In the genomic region with DNA sequence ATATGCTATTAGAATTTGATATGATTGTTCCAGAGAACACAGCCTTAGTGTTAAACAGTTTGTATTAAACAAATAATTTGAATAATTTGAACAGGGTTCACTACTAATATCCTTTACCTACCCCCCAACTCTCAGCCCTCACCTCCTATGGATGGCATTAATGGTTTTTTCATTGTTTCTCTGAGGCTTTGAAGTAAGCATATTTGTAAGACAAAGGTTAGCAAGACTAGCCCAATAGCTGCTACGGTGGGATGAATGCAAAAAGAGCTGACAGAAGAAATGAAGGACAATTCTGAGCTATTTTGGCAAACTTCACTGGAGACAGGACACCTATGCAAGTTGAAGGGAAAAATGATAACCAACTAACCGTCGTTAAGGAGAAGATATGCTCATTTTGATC, we compare ENCODE assay signal across 1 cellular context.
TF ChIP-seq lines count a peak whose summit lies in the region.

No MANE protein-coding gene starts in this region.

TF ChIP-seq in H1, 55 proteins besides CTCF, POLR2A, EP300 and RAD21:
- no peak for TF ChIP-seq YY1 (IDR thresholded peaks at IDR 0.05; ENCODE audit: low read depth, low read length)
- no peak for TF ChIP-seq SAP30 (IDR thresholded peaks at IDR 0.05; ENCODE audit: insufficient read depth, insufficient replicate concordance, low read length)
- TF ChIP-seq, protein P1, sequence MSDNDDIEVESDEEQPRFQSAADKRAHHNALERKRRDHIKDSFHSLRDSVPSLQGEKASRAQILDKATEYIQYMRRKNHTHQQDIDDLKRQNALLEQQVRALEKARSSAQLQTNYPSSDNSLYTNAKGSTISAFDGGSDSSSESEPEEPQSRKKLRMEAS (IDR thresholded peaks at IDR 0.05) = no peak
- no peak for TF ChIP-seq KDM5A (IDR thresholded peaks at IDR 0.05; ENCODE audit: low read length)
- TF ChIP-seq SIRT6 (IDR thresholded peaks at IDR 0.05; ENCODE audit: low read length) = no peak
- no peak for TF ChIP-seq BCL11A (IDR thresholded peaks at IDR 0.05; ENCODE audit: low read depth in 2 of 2, low read length in 2 of 2)
- TF ChIP-seq CTBP2 (IDR thresholded peaks at IDR 0.05; ENCODE audit: borderline replicate concordance, insufficient read depth, insufficient read length, low read length) = no peak
- TF ChIP-seq TBP (IDR thresholded peaks at IDR 0.05; ENCODE audit: low read depth, low read length) = no peak
- TF ChIP-seq RXRA (IDR thresholded peaks at IDR 0.05; ENCODE audit: insufficient read depth, low read depth, low read length) = no peak
- no peak for TF ChIP-seq CREB1 (IDR thresholded peaks at IDR 0.05)
- no peak for TF ChIP-seq SP1 (IDR thresholded peaks at IDR 0.05; ENCODE audit: low read depth, low read length)
- no peak for TF ChIP-seq TAF1 (IDR thresholded peaks at IDR 0.05; ENCODE audit: low read depth, low read length)
- TF ChIP-seq POLR2AphosphoS5 (IDR thresholded peaks at IDR 0.05; ENCODE audit: low read depth, low read length) = no peak
- no peak for TF ChIP-seq FOSL1 (IDR thresholded peaks at IDR 0.05; ENCODE audit: insufficient read depth, low read depth, low read length)
- TF ChIP-seq SIX5 (IDR thresholded peaks at IDR 0.05; ENCODE audit: low read depth, low read length) = no peak
- no peak for TF ChIP-seq CEBPB (IDR thresholded peaks at IDR 0.05; ENCODE audit: low read depth, low read length)
- TF ChIP-seq, protein P2, sequence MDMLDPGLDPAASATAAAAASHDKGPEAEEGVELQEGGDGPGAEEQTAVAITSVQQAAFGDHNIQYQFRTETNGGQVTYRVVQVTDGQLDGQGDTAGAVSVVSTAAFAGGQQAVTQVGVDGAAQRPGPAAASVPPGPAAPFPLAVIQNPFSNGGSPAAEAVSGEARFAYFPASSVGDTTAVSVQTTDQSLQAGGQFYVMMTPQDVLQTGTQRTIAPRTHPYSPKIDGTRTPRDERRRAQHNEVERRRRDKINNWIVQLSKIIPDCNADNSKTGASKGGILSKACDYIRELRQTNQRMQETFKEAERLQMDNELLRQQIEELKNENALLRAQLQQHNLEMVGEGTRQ (IDR thresholded peaks at IDR 0.05; ENCODE audit: low read length) = no peak
- no peak for TF ChIP-seq EZH2 (IDR thresholded peaks at IDR 0.05; ENCODE audit: low read depth, low read length, severe bottlenecking)
- no peak for TF ChIP-seq HDAC6 (IDR thresholded peaks at IDR 0.05; ENCODE audit: low read depth, low read length)
